ENCODE assay signal across 9 cellular contexts in genomic region chr5:6730407-6730806, GRCh38. TPM values are rescaled to one million over a fixed set of nuclear protein-coding genes. Genes with fewer than 3 reads are reported as not detected.
DNase-seq lines count a peak whose midpoint lies in the region; ATAC-seq and TF ChIP-seq lines count a peak whose summit lies in the region.
"Had no signal": no experiment of that assay in that cellular context is flagged by ENCODE, and none has a peak within 500 bp of the region (broad histone marks: within the 10 kb centered on the region; RNA-seq: fewer than 3 reads in every experiment).

No MANE protein-coding gene starts in this region.

- POLR2A ChIA-PET in CD8-positive, alpha-beta T cell (lab: Charles Lee) = interaction anchor here (1.0 kb wide), 1 partner anchor 14 kb away, joined by 4 read pairs; no protein-coding TSS in a partner anchor

- peak overlapping the region; percentile 5 for H3K9ac ChIP-seq in endocrine pancreas (ENCODE audit: control insufficient read depth, insufficient read depth, low read length)

- no peaks in the 10 kb centered on the region for H3K27me3 ChIP-seq in CD8-positive, alpha-beta T cell (ENCODE audit: insufficient read depth, low read length)
- no peaks in the 10 kb centered on the region for H3K27me3 ChIP-seq in endocrine pancreas (ENCODE audit: control insufficient read depth, insufficient read depth, low read length)

- H3K9me3 ChIP-seq in CD8-positive, alpha-beta T cell (ENCODE audit: low read length) = no peaks in the 10 kb centered on the region
- no peaks in the 10 kb centered on the region for H3K9me3 ChIP-seq in endocrine pancreas (ENCODE audit: control insufficient read depth, low read length)

- H3K27ac Mint-ChIP-seq in CD8-positive, alpha-beta T cell = peak overlapping the region; percentile 45

- H3K4me1 Mint-ChIP-seq in CD8-positive, alpha-beta T cell (ENCODE audit: low read depth) = peaks cover 86% of the 10 kb centered on the region

- in situ Hi-C loops in GM13977 (cut with MboI; ENCODE audit: low pct_unique_long_range_greater_than_20kb, low sequenced_read_pairs, unreplicated experiment) = loop anchor here (25.0 kb wide), 1 partner anchor 93 kb away; the partner anchor contains the start of genes NSUN2 and SRD5A1

- H3K4me1 ChIP-seq in CD8-positive, alpha-beta T cell (ENCODE audit: insufficient read depth, low read length) = peaks cover 54% of the 10 kb centered on the region
- peaks cover 21% of the 10 kb centered on the region for H3K4me1 ChIP-seq in endocrine pancreas (ENCODE audit: control insufficient read depth, insufficient read depth, low read length)

- intact Hi-C loops in CD8-positive, alpha-beta T cell (cut with DNase I, micrococcal nuclease) = loop anchor here in 1 of 2 experiments (1.0 kb wide), 1 partner anchor 15 kb away; no protein-coding TSS in a partner anchor

- no peak overlapping the region for H3K4me3 Mint-ChIP-seq in CD8-positive, alpha-beta T cell

- no peak overlapping the region for H3K4me3 ChIP-seq in CD8-positive, alpha-beta T cell (ENCODE audit: low read depth, low read length)
- peak overlapping the region; percentile 47 for H3K4me3 ChIP-seq in endocrine pancreas (ENCODE audit: control insufficient read depth, insufficient read depth, low read length)

- H3K36me3 Mint-ChIP-seq in CD8-positive, alpha-beta T cell = peaks cover 36% of the 10 kb centered on the region

- CTCF ChIA-PET in CD8-positive, alpha-beta T cell (lab: Charles Lee) = interaction anchor here (0.9 to 4.4 kb wide), 2 partner anchors 10 to 13 kb away, joined by 3 to 14 read pairs; no protein-coding TSS in a partner anchor

- H3K36me3 ChIP-seq in CD8-positive, alpha-beta T cell (ENCODE audit: insufficient read depth, low read length) = no peaks in the 10 kb centered on the region
- H3K36me3 ChIP-seq in endocrine pancreas (ENCODE audit: control insufficient read depth, insufficient read depth, low read length) = no peaks in the 10 kb centered on the region

- no peak for ATAC-seq in CD8-positive, alpha-beta T cell
- ATAC-seq in GM19452 (IDR thresholded peaks at IDR 0.05; ENCODE audit: unreplicated experiment) (peak; percentile 29), HG03457 (IDR thresholded peaks at IDR 0.05; ENCODE audit: unreplicated experiment) (peak; percentile 30)

- no peaks in the 10 kb centered on the region for H3K27me3 Mint-ChIP-seq in CD8-positive, alpha-beta T cell (ENCODE audit: low read depth)

- TF ChIP-seq CTCF in CD8-positive, alpha-beta T cell (IDR thresholded peaks at IDR 0.05) = no peak
- no peak for TF ChIP-seq CTCF in GM13977 (IDR thresholded peaks at IDR 0.05; ENCODE audit: extremely low read depth, insufficient read depth, missing control alignments)

- no peak for DNase-seq in CD8-positive, alpha-beta T cell
- DNase-seq in GM13977 (ENCODE audit: low spot score) (no peak), foreskin melanocyte (no peak), LoVo (ENCODE audit: low spot score) (no peak), NCI-H82 (lab: John Stamatoyannopoulos, UW) (no peak)
- DNase-seq: KBM-7 had no signal

- no peaks in the 10 kb centered on the region for H3K9me3 Mint-ChIP-seq in CD8-positive, alpha-beta T cell

- H3K27ac ChIP-seq in CD8-positive, alpha-beta T cell (ENCODE audit: low read depth, low read length) = no peak overlapping the region

RNA-seq across cellular contexts. Expression of gene TENT4A, which starts 17.2 kb away (rescaled TPM):
- 10 to 100 TPM; 39.9 to 42.6 TPM for total RNA-seq in CD8-positive, alpha-beta T cell
